In the genomic region with DNA sequence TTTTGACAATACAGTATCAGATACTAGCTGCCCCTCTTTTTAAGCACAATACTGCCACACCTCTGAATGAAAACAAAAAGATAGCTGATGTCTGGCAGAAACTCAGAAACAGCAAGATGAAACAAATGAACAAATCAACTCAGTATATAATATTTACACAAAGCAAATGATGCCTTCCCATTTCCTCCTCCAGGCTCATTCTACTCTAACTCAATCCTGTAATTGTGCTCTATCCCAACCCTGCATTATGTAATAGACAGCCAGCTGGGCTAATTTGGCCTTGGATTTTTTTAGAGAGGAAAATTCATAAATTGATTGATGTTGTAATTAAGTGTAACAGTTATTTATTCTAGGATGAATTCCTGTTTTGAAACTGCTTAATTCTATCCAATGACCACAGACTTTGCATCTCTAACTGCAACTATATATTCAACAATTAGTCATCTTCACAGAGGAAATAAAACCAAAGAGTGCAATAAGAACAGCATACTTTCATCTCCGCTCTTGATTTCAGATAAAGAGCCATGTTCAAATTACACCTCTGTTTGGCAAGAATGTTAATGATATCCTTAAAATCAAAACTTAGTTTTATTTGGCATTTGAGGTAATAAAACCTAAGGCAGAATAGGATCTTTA, we compare ENCODE assay signal across 12 cellular contexts.
DNase-seq lines count a peak whose midpoint lies in the region; ATAC-seq and TF ChIP-seq lines count a peak whose summit lies in the region.
"Had no signal": no experiment of that assay in that cellular context is flagged by ENCODE, and none has a peak within 500 bp of the region (broad histone marks: within the 10 kb centered on the region; RNA-seq: fewer than 3 reads in every experiment).

No MANE protein-coding gene starts in this region.

- no peak for TF ChIP-seq CTCF in neutrophil (IDR thresholded peaks at IDR 0.05)

- H3K4me1 ChIP-seq in neutrophil (ENCODE audit: control insufficient read depth in 1 of 2, insufficient read depth in 1 of 2, low read depth in 1 of 2, low read length in 1 of 2): peaks cover 70 to 75% of the 10 kb centered on the region in 2 experiments

- no peaks in the 10 kb centered on the region for H3K27me3 ChIP-seq in neutrophil
- H3K27me3 ChIP-seq: esophagus muscularis mucosa, neural progenitor cell had no signal

- peak overlapping the region; percentile 60 for H3K27ac ChIP-seq in neutrophil
- H3K27ac ChIP-seq: esophagus muscularis mucosa, KMS-11, neural progenitor cell had no signal

- DNase-seq in NCI-H748 (lab: John Stamatoyannopoulos, UW; ENCODE audit: unreplicated experiment) (peak; percentile 0), NCI-H748 treated with DMSO at 0.1 percent for 48 hours (lab: John Stamatoyannopoulos, UW) (no peak), MV-4-11 (lab: John Stamatoyannopoulos, UW) (peak; percentile 52), amniotic epithelial cell (ENCODE audit: low read depth) (peak; percentile 13), HUDEP-2 (lab: John Stamatoyannopoulos, UW; ENCODE audit: unreplicated experiment in 76 of 76) (no peak), inferior parietal cortex (ENCODE audit: extremely low spot score) (no peak)

- ATAC-seq in HG02759 (IDR thresholded peaks at IDR 0.05; ENCODE audit: unreplicated experiment): no peak

- H3K9me3 ChIP-seq in neutrophil: no peaks in the 10 kb centered on the region
- H3K9me3 ChIP-seq: esophagus muscularis mucosa, HAP-1 had no signal

- peak overlapping the region; percentile 35 to 37 for H3K4me3 ChIP-seq in neutrophil (ENCODE audit: low read depth in 1 of 2, low read length in 1 of 2)
- H3K4me3 ChIP-seq: esophagus muscularis mucosa, HAP-1, neural progenitor cell had no signal

- H3K36me3 ChIP-seq in neutrophil: no peaks in the 10 kb centered on the region

Comparison
In these comparisons a context has a peak if more than half of its experiments do, and no peak if none do; other contexts are left out.
1. DNase-seq: peak in NCI-H748 (single experiment), MV-4-11 (single experiment) and amniotic epithelial cell (single experiment); none in NCI-H748 treated with DMSO at 0.1 percent for 48 hours (single experiment), HUDEP-2 (0 of 76) and inferior parietal cortex (single experiment).